9 cellular contexts compared by ENCODE assay signal in genomic region chr20:47500554-47500953, GRCh38. TPM values are rescaled to one million over a fixed set of nuclear protein-coding genes. Genes with fewer than 3 reads are reported as not detected.
DNase-seq lines count a peak whose midpoint lies in the region; ATAC-seq and TF ChIP-seq lines count a peak whose summit lies in the region.
"Had no signal": no experiment of that assay in that cellular context is flagged by ENCODE, and none has a peak within 500 bp of the region (broad histone marks: within the 10 kb centered on the region; RNA-seq: fewer than 3 reads in every experiment).

No MANE protein-coding gene starts in this region.

- no peak overlapping the region for H3K4me3 ChIP-seq in RWPE2 (ENCODE audit: severe bottlenecking)
- no peak overlapping the region for H3K4me3 ChIP-seq in gastroesophageal sphincter
- H3K4me3 ChIP-seq in tibial artery, result no peak overlapping the region
- no peak overlapping the region for H3K4me3 ChIP-seq in H7 (ENCODE audit: insufficient read depth, low read depth, low read length)

- peaks cover 40% of the 10 kb centered on the region for H3K4me1 Mint-ChIP-seq in activated naive CD4-positive, alpha-beta T cell treated with anti-CD3 and anti-CD28 coated beads, Interleukin-2, amount 50 U/mL, for 24 hours

- H3K4me1 ChIP-seq in RWPE2 (ENCODE audit: insufficient read depth, poor library complexity, severe bottlenecking) (peaks cover 21% of the 10 kb centered on the region), gastroesophageal sphincter (peaks cover 6 to 37% (median 7%) of the 10 kb centered on the region in 3 donors), tibial artery (peaks cover 0 to 29% (median 8%) of the 10 kb centered on the region in 4 donors)

- no peak for DNase-seq in activated naive CD4-positive, alpha-beta T cell treated with anti-CD3 and anti-CD28 coated beads, Interleukin-2, amount 50 U/mL, for 16 hours
- DNase-seq in RWPE2 (ENCODE audit: low spot score), result peak; percentile 37
- DNase-seq in tibial artery, result no peak
- DNase-seq in H7, result no peak
- no peak for DNase-seq in SIG-M5 (lab: John Stamatoyannopoulos, UW)
- DNase-seq in GM13977 (ENCODE audit: low spot score), result no peak
- DNase-seq: body of pancreas had no signal

- TF ChIP-seq POLR2A in gastroesophageal sphincter (IDR thresholded peaks at IDR 0.05), result no peak

- 41 to 60% methylated on average over 4 of the region's 4 CpGs for WGBS in gastroesophageal sphincter (ENCODE audit: low coverage in 1 of 2), 2 donors

- no peaks in the 10 kb centered on the region for H3K9me3 Mint-ChIP-seq in activated naive CD4-positive, alpha-beta T cell treated with anti-CD3 and anti-CD28 coated beads, Interleukin-2, amount 50 U/mL, for 24 hours

- ATAC-seq in RWPE2 (ENCODE audit: low read depth) (no peak), gastroesophageal sphincter (no peak)
- ATAC-seq: body of pancreas had no signal

- no peaks in the 10 kb centered on the region for H3K27me3 Mint-ChIP-seq in activated naive CD4-positive, alpha-beta T cell treated with anti-CD3 and anti-CD28 coated beads, Interleukin-2, amount 50 U/mL, for 24 hours

- TF ChIP-seq EP300 in gastroesophageal sphincter (IDR thresholded peaks at IDR 0.05), result no peak

- H3K27me3 ChIP-seq in RWPE2 (ENCODE audit: insufficient read depth, poor library complexity, severe bottlenecking) (no peaks in the 10 kb centered on the region), gastroesophageal sphincter (no peaks in the 10 kb centered on the region), tibial artery (no peaks in the 10 kb centered on the region), H7 (ENCODE audit: control insufficient read depth, insufficient read depth, low read length) (no peaks in the 10 kb centered on the region)
- H3K27me3 ChIP-seq: body of pancreas had no signal

- H3K9me3 ChIP-seq in RWPE2 (ENCODE audit: severe bottlenecking) (no peaks in the 10 kb centered on the region), gastroesophageal sphincter (no peaks in the 10 kb centered on the region), tibial artery (no peaks in the 10 kb centered on the region)
- H3K9me3 ChIP-seq: body of pancreas had no signal

- peak overlapping the region; percentile 93 for H3K4me3 Mint-ChIP-seq in activated naive CD4-positive, alpha-beta T cell treated with anti-CD3 and anti-CD28 coated beads, Interleukin-2, amount 50 U/mL, for 24 hours

- TF ChIP-seq CTCF in RWPE2 (IDR thresholded peaks at IDR 0.05; ENCODE audit: poor library complexity, severe bottlenecking) (no peak), gastroesophageal sphincter (IDR thresholded peaks at IDR 0.05) (no peak), tibial artery (IDR thresholded peaks at IDR 0.05) (no peak), GM13977 (IDR thresholded peaks at IDR 0.05; ENCODE audit: extremely low read depth, insufficient read depth, missing control alignments) (no peak)

- intact Hi-C loops in tibial artery (cut with DNase I; ENCODE audit: low total_unique reads), result no loop called here

- H3K27ac Mint-ChIP-seq in activated naive CD4-positive, alpha-beta T cell treated with anti-CD3 and anti-CD28 coated beads, Interleukin-2, amount 50 U/mL, for 24 hours, result no peak overlapping the region

- peaks cover 11% of the 10 kb centered on the region; the same call in 1 of the 2 replicates for H3K36me3 ChIP-seq in RWPE2 (ENCODE audit: low read depth)
- H3K36me3 ChIP-seq in gastroesophageal sphincter, result no peaks in the 10 kb centered on the region
- H3K36me3 ChIP-seq in tibial artery, result no peaks in the 10 kb centered on the region
- H3K36me3 ChIP-seq in H7 (replicated peaks; ENCODE audit: control insufficient read depth, insufficient read depth, low read length), result no peaks in the 10 kb centered on the region

- H3K27ac ChIP-seq in RWPE2 (ENCODE audit: poor library complexity, severe bottlenecking) (peak overlapping the region; percentile 63), gastroesophageal sphincter (peak overlapping the region; percentile 91 to 95 (median 95)), tibial artery (peak overlapping the region; percentile 97)

- in situ Hi-C loops in GM13977 (cut with MboI; ENCODE audit: low pct_unique_long_range_greater_than_20kb, low sequenced_read_pairs, unreplicated experiment), result no loop called here

- peaks cover 6% of the 10 kb centered on the region for H3K36me3 Mint-ChIP-seq in activated naive CD4-positive, alpha-beta T cell treated with anti-CD3 and anti-CD28 coated beads, Interleukin-2, amount 50 U/mL, for 24 hours

RNA-seq across cellular contexts. Expression of gene NCOA3, which starts 1.1 kb away (rescaled TPM):
- 10 to 100 TPM; 28.8 to 44.5 (median 37.6) TPM for total RNA-seq in gastroesophageal sphincter
- 10.1 and 12.8 TPM in 2 replicates for total RNA-seq in H7 (2014; rRNA removed; shearing (Covaris generic))
